8 cellular contexts compared by ENCODE assay signal in genomic region chr9:137189297-137190295, GRCh38. TPM values are rescaled to one million over a fixed set of nuclear protein-coding genes. Genes with fewer than 3 reads are reported as not detected.
DNase-seq lines count a peak whose midpoint lies in the region; ATAC-seq and TF ChIP-seq lines count a peak whose summit lies in the region.

No MANE protein-coding gene starts in this region.

- H3K36me3 Mint-ChIP-seq in mesothelial cell of epicardium: peaks cover 3% of the 10 kb centered on the region

- TF ChIP-seq CTCF in right atrium auricular region (IDR thresholded peaks at IDR 0.05): no peak
- TF ChIP-seq CTCF in brain microvascular endothelial cell (IDR thresholded peaks at IDR 0.05; ENCODE audit: low read depth, low read length, missing control alignments): no peak
- TF ChIP-seq CTCF in mesothelial cell of epicardium (IDR thresholded peaks at IDR 0.05; ENCODE audit: unreplicated experiment): no peak

- peaks cover 30% of the 10 kb centered on the region for H3K4me1 Mint-ChIP-seq in mesothelial cell of epicardium

- H3K9me3 Mint-ChIP-seq in mesothelial cell of epicardium: no peaks in the 10 kb centered on the region

- intact Hi-C loops in left ventricle myocardium superior (cut with micrococcal nuclease): no loop called here

- no peaks in the 10 kb centered on the region for H3K27me3 ChIP-seq in right atrium auricular region
- no peaks in the 10 kb centered on the region for H3K27me3 ChIP-seq in brain microvascular endothelial cell (replicated peaks)

- no peaks in the 10 kb centered on the region for H3K9me3 ChIP-seq in right atrium auricular region

- in situ Hi-C loops in brain microvascular endothelial cell (cut with HindIII; ENCODE audit: low pct_ligation_motif_present, low sequenced_read_pairs): no loop called here
- in situ Hi-C loops in ACHN (cut with HindIII; ENCODE audit: low pct_ligation_motif_present, low pct_unique_long_range_greater_than_20kb, low sequenced_read_pairs): no loop called here

- peak overlapping the region; percentile 94 for H3K4me3 Mint-ChIP-seq in mesothelial cell of epicardium

- peaks cover 0 to 53% of the 10 kb centered on the region in 2 donors for H3K4me1 ChIP-seq in right atrium auricular region

- H3K27me3 Mint-ChIP-seq in mesothelial cell of epicardium (ENCODE audit: low read depth): no peaks in the 10 kb centered on the region

- ATAC-seq in left ventricle myocardium superior (no peak), HG02678 (IDR thresholded peaks at IDR 0.05; ENCODE audit: unreplicated experiment) (no peak), GM18517 (IDR thresholded peaks at IDR 0.05; ENCODE audit: unreplicated experiment) (no peak)

- H3K27ac ChIP-seq in right atrium auricular region: peak overlapping the region; percentile 92 to 97
- peak overlapping the region; percentile 98 for H3K27ac ChIP-seq in brain microvascular endothelial cell

- H3K36me3 ChIP-seq in right atrium auricular region: peaks cover 25% of the 10 kb centered on the region
- H3K36me3 ChIP-seq in brain microvascular endothelial cell (replicated peaks): peaks cover 13% of the 10 kb centered on the region

- H3K4me3 ChIP-seq in right atrium auricular region (peak overlapping the region; percentile 84 to 98), brain microvascular endothelial cell (ENCODE audit: low read depth, low read length) (peak overlapping the region; percentile 86)

- DNase-seq in right atrium auricular region (ENCODE audit: low spot score) (no peak), left ventricle myocardium superior (no peak), brain microvascular endothelial cell (no peak), mesothelial cell of epicardium (ENCODE audit: low spot score in 2 of 2, unreplicated experiment in 2 of 2) (no peak), ACHN (no peak), glomerular visceral epithelial cell (ENCODE audit: extremely low spot score) (no peak)

- peak overlapping the region; percentile 98 for H3K27ac Mint-ChIP-seq in mesothelial cell of epicardium

RNA-seq across cellular contexts. Expression of gene SSNA1, which starts 1.1 kb away (rescaled TPM):
- 10 to 100 TPM; 67.1 to 72.0 TPM for total RNA-seq in right atrium auricular region
- 77.7 TPM for total RNA-seq in left ventricle myocardium superior
- total RNA-seq in mesothelial cell of epicardium: 40.9 to 43.8 TPM (median 42.8 TPM) in 3 replicates

RNA-seq across cellular contexts. Expression of gene ANAPC2, which starts 1.2 kb away (rescaled TPM):
- total RNA-seq in right atrium auricular region: 10 to 100 TPM; 10.8 to 12.1 TPM
- total RNA-seq in left ventricle myocardium superior: 38.2 TPM
- 86.1 to 89.3 TPM (median 87.1 TPM) in 3 replicates for total RNA-seq in mesothelial cell of epicardium

RNA-seq across cellular contexts. Expression of gene TPRN, which starts 10.9 kb away (rescaled TPM):
- 1 to 10 TPM; 6.4 to 6.8 TPM for total RNA-seq in right atrium auricular region
- total RNA-seq in left ventricle myocardium superior: 21.7 TPM
- 16.7 to 18.5 TPM (median 17.6 TPM) in 3 replicates for total RNA-seq in mesothelial cell of epicardium

RNA-seq across cellular contexts. Expression of gene TMEM203, which starts 15.9 kb away (rescaled TPM):
- total RNA-seq in right atrium auricular region: 10 to 100 TPM; 31.4 to 33.9 TPM
- 43.3 TPM for total RNA-seq in left ventricle myocardium superior
- total RNA-seq in mesothelial cell of epicardium: 32.7 to 35.5 TPM (median 33.0 TPM) in 3 replicates

RNA-seq across cellular contexts. Expression of gene NDOR1, which starts 15.9 kb away (rescaled TPM):
- total RNA-seq in right atrium auricular region (1 to 10 TPM; 6.6 TPM), left ventricle myocardium superior (5.7 TPM), mesothelial cell of epicardium (22.4 to 24.3 TPM (median 23.5 TPM) in 3 replicates)
